ENCODE assay signal across 1 cellular context in the genomic region with DNA sequence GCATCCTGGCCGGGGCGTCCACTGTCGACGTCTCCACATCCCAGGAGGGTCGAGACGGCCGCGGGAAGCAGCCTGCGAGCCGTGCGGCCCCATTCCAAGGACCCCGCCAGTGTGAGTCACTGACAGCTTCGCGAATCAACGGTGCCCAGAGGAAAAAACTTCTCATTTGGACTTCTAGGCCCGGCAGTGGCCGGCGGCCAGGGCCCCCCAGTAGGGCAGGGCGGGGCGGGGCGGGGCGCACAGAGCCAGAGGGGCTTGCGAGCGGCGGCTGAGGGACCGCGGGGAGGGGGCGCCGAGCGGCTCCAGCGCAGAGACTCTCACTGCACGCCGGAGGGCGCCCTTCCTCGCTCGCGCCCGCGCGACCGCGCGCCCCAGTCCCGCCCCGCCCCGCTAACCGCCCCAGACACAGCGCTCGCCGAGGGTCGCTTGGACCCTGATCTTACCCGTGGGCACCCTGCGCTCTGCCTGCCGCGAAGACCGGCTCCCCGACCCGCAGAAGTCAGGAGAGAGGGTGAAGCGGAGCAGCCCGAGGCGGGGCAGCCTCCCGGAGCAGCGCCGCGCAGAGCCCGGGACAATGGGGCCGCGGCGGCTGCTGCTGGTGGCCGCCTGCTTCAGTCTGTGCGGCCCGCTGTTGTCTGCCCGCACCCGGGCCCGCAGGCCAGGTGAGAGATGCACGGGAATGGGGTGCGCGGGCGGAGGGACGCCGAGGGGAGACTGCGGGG.
TF ChIP-seq lines count a peak whose summit lies in the region.

Gene F2R (plus strand): TSS at position 393 of the 722 bp plus-strand sequence. CDS start 182 bp downstream, at position 575.

TF ChIP-seq in HepG2, 621 proteins besides CTCF, POLR2A, EP300 and RAD21 (continued from another document and continues in another):
- TF ChIP-seq, protein P1, sequence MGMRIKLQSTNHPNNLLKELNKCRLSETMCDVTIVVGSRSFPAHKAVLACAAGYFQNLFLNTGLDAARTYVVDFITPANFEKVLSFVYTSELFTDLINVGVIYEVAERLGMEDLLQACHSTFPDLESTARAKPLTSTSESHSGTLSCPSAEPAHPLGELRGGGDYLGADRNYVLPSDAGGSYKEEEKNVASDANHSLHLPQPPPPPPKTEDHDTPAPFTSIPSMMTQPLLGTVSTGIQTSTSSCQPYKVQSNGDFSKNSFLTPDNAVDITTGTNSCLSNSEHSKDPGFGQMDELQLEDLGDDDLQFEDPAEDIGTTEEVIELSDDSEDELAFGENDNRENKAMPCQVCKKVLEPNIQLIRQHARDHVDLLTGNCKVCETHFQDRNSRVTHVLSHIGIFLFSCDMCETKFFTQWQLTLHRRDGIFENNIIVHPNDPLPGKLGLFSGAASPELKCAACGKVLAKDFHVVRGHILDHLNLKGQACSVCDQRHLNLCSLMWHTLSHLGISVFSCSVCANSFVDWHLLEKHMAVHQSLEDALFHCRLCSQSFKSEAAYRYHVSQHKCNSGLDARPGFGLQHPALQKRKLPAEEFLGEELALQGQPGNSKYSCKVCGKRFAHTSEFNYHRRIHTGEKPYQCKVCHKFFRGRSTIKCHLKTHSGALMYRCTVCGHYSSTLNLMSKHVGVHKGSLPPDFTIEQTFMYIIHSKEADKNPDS (CRISPR knock-in tag; IDR thresholded peaks at IDR 0.05) = no peak
- TF ChIP-seq TBX3 (IDR thresholded peaks at IDR 0.05; ENCODE audit: borderline replicate concordance) (no peak), HNF1B (CRISPR knock-in tag; IDR thresholded peaks at IDR 0.05) (0 out of 2 replicates have a peak, but pooled peaks have one; percentile 9), GFI1 (CRISPR knock-in tag; IDR thresholded peaks at IDR 0.05; ENCODE audit: borderline replicate concordance) (no peak), FOXK1 (CRISPR knock-in tag; IDR thresholded peaks at IDR 0.05; ENCODE audit: borderline replicate concordance, low read depth) (no peak), YEATS4 (CRISPR knock-in tag; IDR thresholded peaks at IDR 0.05; ENCODE audit: borderline replicate concordance) (peak; percentile 60), POGZ (CRISPR knock-in tag; IDR thresholded peaks at IDR 0.05) (no peak), ZNF597 (CRISPR knock-in tag; IDR thresholded peaks at IDR 0.05) (no peak), ZNF605 (CRISPR knock-in tag; IDR thresholded peaks at IDR 0.05) (no peak), ZFP36L2 (CRISPR knock-in tag; IDR thresholded peaks at IDR 0.05) (no peak), GATAD1 (CRISPR knock-in tag; IDR thresholded peaks at IDR 0.05) (0 out of 2 replicates have a peak, but pooled peaks have one; percentile 11), ZNF547 (CRISPR knock-in tag; IDR thresholded peaks at IDR 0.05) (peak; percentile 67; the same call in 1 of the 2 replicates), MXD3 (CRISPR knock-in tag; IDR thresholded peaks at IDR 0.05) (no peak; the same call in 1 of the 2 replicates), SNAI1 (CRISPR knock-in tag; IDR thresholded peaks at IDR 0.05; ENCODE audit: borderline replicate concordance) (no peak), TFE3 (CRISPR knock-in tag; IDR thresholded peaks at IDR 0.05) (no peak), ZNF761 (CRISPR knock-in tag; conservative IDR thresholded peaks at IDR 0.05) (0 out of 2 replicates have a peak, but pooled peaks have one; percentile 24), KLF12 (CRISPR knock-in tag; IDR thresholded peaks at IDR 0.05; ENCODE audit: borderline replicate concordance) (peak; percentile 27; the same call in 1 of the 2 replicates), ZNF790 (CRISPR knock-in tag; IDR thresholded peaks at IDR 0.05; ENCODE audit: borderline replicate concordance) (peak; percentile 40; the same call in 1 of the 2 replicates), KAT2B (IDR thresholded peaks at IDR 0.05; ENCODE audit: borderline replicate concordance, low read depth, low read length) (no peak), ZBTB7B (CRISPR knock-in tag; IDR thresholded peaks at IDR 0.05) (peak; percentile 64), STAT5B (CRISPR knock-in tag; IDR thresholded peaks at IDR 0.05) (no peak), ZNF230 (CRISPR knock-in tag; IDR thresholded peaks at IDR 0.05) (0 out of 2 replicates have a peak, but pooled peaks have one; percentile 38), ARID2 (CRISPR knock-in tag; IDR thresholded peaks at IDR 0.05; ENCODE audit: borderline replicate concordance) (peak; percentile 83; the same call in 1 of the 2 replicates), HMG20A (CRISPR knock-in tag; IDR thresholded peaks at IDR 0.05; ENCODE audit: borderline replicate concordance) (no peak), FUBP1 (CRISPR knock-in tag; IDR thresholded peaks at IDR 0.05; ENCODE audit: borderline replicate concordance) (no peak), ZNF556 (CRISPR knock-in tag; IDR thresholded peaks at IDR 0.05; ENCODE audit: borderline replicate concordance) (peak; percentile 86), ELF1 (CRISPR knock-in tag; IDR thresholded peaks at IDR 0.05) (no peak), ATF1 (CRISPR knock-in tag; IDR thresholded peaks at IDR 0.05) (no peak), CHD2 (IDR thresholded peaks at IDR 0.05; ENCODE audit: low read depth, low read length) (no peak)
- TF ChIP-seq, protein P2, sequence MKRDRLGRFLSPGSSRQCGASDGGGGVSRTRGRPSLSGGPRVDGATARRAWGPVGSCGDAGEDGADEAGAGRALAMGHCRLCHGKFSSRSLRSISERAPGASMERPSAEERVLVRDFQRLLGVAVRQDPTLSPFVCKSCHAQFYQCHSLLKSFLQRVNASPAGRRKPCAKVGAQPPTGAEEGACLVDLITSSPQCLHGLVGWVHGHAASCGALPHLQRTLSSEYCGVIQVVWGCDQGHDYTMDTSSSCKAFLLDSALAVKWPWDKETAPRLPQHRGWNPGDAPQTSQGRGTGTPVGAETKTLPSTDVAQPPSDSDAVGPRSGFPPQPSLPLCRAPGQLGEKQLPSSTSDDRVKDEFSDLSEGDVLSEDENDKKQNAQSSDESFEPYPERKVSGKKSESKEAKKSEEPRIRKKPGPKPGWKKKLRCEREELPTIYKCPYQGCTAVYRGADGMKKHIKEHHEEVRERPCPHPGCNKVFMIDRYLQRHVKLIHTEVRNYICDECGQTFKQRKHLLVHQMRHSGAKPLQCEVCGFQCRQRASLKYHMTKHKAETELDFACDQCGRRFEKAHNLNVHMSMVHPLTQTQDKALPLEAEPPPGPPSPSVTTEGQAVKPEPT (CRISPR knock-in tag; IDR thresholded peaks at IDR 0.05; ENCODE audit: low read depth) = no peak
- TF ChIP-seq, protein P3, sequence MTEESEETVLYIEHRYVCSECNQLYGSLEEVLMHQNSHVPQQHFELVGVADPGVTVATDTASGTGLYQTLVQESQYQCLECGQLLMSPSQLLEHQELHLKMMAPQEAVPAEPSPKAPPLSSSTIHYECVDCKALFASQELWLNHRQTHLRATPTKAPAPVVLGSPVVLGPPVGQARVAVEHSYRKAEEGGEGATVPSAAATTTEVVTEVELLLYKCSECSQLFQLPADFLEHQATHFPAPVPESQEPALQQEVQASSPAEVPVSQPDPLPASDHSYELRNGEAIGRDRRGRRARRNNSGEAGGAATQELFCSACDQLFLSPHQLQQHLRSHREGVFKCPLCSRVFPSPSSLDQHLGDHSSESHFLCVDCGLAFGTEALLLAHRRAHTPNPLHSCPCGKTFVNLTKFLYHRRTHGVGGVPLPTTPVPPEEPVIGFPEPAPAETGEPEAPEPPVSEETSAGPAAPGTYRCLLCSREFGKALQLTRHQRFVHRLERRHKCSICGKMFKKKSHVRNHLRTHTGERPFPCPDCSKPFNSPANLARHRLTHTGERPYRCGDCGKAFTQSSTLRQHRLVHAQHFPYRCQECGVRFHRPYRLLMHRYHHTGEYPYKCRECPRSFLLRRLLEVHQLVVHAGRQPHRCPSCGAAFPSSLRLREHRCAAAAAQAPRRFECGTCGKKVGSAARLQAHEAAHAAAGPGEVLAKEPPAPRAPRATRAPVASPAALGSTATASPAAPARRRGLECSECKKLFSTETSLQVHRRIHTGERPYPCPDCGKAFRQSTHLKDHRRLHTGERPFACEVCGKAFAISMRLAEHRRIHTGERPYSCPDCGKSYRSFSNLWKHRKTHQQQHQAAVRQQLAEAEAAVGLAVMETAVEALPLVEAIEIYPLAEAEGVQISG (CRISPR knock-in tag; IDR thresholded peaks at IDR 0.05) = peak; percentile 41; the same call in 1 of the 2 replicates
- TF ChIP-seq, protein P4, sequence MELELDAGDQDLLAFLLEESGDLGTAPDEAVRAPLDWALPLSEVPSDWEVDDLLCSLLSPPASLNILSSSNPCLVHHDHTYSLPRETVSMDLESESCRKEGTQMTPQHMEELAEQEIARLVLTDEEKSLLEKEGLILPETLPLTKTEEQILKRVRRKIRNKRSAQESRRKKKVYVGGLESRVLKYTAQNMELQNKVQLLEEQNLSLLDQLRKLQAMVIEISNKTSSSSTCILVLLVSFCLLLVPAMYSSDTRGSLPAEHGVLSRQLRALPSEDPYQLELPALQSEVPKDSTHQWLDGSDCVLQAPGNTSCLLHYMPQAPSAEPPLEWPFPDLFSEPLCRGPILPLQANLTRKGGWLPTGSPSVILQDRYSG (CRISPR knock-in tag; IDR thresholded peaks at IDR 0.05) = no peak; the same call in 1 of the 2 replicates
- TF ChIP-seq, protein P5, sequence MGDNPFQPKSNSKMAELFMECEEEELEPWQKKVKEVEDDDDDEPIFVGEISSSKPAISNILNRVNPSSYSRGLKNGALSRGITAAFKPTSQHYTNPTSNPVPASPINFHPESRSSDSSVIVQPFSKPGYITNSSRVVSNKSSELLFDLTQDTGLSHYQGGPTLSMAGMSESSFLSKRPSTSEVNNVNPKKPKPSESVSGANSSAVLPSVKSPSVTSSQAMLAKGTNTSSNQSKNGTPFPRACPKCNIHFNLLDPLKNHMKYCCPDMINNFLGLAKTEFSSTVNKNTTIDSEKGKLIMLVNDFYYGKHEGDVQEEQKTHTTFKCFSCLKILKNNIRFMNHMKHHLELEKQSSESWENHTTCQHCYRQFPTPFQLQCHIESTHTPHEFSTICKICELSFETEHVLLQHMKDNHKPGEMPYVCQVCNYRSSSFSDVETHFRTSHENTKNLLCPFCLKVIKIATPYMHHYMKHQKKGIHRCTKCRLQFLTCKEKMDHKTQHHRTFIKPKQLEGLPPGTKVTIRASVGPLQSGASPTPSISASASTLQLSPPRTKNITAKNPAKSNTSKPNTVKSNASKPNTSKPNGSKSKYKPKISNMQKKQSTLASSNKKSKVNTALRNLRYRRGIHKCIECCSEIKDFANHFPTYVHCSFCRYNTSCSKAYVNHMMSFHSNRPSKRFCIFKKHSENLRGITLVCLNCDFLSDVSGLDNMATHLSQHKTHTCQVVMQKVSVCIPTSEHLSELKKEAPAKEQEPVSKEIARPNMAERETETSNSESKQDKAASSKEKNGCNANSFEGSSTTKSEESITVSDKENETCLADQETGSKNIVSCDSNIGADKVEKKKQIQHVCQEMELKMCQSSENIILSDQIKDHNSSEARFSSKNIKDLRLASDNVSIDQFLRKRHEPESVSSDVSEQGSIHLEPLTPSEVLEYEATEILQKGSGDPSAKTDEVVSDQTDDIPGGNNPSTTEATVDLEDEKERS (CRISPR knock-in tag; IDR thresholded peaks at IDR 0.05) = no peak
- TF ChIP-seq, protein P6, sequence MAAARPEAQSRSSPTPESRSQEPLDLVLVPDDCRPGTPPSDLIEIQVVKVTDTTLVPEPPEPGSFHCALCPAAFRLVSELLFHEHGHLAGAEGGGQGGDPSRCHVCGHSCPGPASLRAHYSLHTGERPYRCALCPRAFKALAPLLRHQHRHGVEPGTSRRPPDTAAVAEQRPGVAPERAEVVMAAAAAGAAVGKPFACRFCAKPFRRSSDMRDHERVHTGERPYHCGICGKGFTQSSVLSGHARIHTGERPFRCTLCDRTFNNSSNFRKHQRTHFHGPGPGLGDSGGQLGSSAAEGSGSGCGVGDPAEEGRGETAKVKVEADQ (CRISPR knock-in tag; IDR thresholded peaks at IDR 0.05; ENCODE audit: borderline replicate concordance) = peak; percentile 69; the same call in 1 of the 2 replicates
